Comparison of ENCODE assay signal across 19 cellular contexts in the genomic region with DNA sequence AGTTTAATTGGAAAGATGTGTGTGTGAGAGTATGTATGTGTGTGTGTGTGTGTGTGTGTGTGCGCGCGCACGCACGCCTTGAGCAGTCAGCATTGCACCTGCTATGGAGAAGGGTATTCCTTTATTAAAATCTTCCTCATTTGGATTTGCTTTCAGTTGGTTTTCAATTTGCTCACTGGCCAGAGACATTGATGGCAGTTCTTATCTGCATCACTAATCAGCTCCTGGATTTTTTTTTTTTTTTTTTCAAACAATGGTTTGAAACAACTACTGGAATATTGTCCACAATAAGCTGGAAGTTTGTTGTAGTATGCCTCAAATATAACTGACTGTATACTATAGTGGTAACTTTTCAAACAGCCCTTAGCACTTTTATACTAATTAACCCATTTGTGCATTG. TPM values are rescaled to one million over a fixed set of nuclear protein-coding genes. Genes with fewer than 3 reads are reported as not detected.
A peak's percentile ranks its signal among the peaks of the same experiment; 100 is the strongest.
DNase-seq lines count a peak whose midpoint lies in the region; ATAC-seq and TF ChIP-seq lines count a peak whose summit lies in the region.
"Had no signal": no experiment of that assay in that cellular context is flagged by ENCODE, and none has a peak within 500 bp of the region (broad histone marks: within the 10 kb centered on the region; RNA-seq: fewer than 3 reads in every experiment).

No MANE protein-coding gene starts in this region.

- POLR2A ChIA-PET in CD4-positive, alpha-beta T cell (lab: Charles Lee): no interaction called here

- H3K27ac Mint-ChIP-seq in T-helper 2 cell treated with Interferon-gamma antibody and Interleukin-4, amounts not matched to agents 5 μg/mL and 100 μg/mL, for 36 hours: no peak overlapping the region
- peak overlapping the region; percentile 28 for H3K27ac Mint-ChIP-seq in CD4-positive, alpha-beta T cell
- peak overlapping the region; percentile 62 for H3K27ac Mint-ChIP-seq in nephron progenitor cell

- TF ChIP-seq CTCF in CD4-positive, alpha-beta T cell (IDR thresholded peaks at IDR 0.05): no peak
- no peak for TF ChIP-seq CTCF in nephron progenitor cell (IDR thresholded peaks at IDR 0.05)

- H3K4me1 Mint-ChIP-seq in T-helper 2 cell treated with Interferon-gamma antibody and Interleukin-4, amounts not matched to agents 5 μg/mL and 100 μg/mL, for 36 hours (ENCODE audit: low read depth): peaks cover 10% of the 10 kb centered on the region
- peaks cover 18% of the 10 kb centered on the region for H3K4me1 Mint-ChIP-seq in CD4-positive, alpha-beta T cell (ENCODE audit: low read depth)
- peaks cover 56% of the 10 kb centered on the region for H3K4me1 Mint-ChIP-seq in nephron progenitor cell

- DNase-seq in T-helper 2 cell treated with Interferon-gamma antibody and Interleukin-4, amounts not matched to agents 5 μg/mL and 100 μg/mL, for 36 hours (ENCODE audit: low spot score): no peak
- no peak for DNase-seq in T-helper 2 cell
- no peak for DNase-seq in CD4-positive, alpha-beta T cell
- peak; percentile 25 for DNase-seq in RKO (ENCODE audit: low spot score)
- DNase-seq in nephron progenitor cell: no peak
- DNase-seq in T1000 (lab: John Stamatoyannopoulos, UW): no peak
- DNase-seq: COR-L47, GF-D8, NCI-H1048, NCI-H1436 treated with DMSO at 0.1 percent for 48 hours, NCI-H2081, NCI-H226, NCI-H69, OCI-M1 had no signal

- H3K27ac ChIP-seq in CD4-positive, alpha-beta T cell (ENCODE audit: low read depth, low read length): no peak overlapping the region
- H3K27ac ChIP-seq: A549, C4-2B, RWPE1 had no signal

- intact Hi-C loops in CD4-positive, alpha-beta T cell (cut with DNase I, micrococcal nuclease): no loop called here

- H3K9me3 Mint-ChIP-seq in T-helper 2 cell treated with Interferon-gamma antibody and Interleukin-4, amounts not matched to agents 5 μg/mL and 100 μg/mL, for 36 hours: no peaks in the 10 kb centered on the region
- no peaks in the 10 kb centered on the region for H3K9me3 Mint-ChIP-seq in CD4-positive, alpha-beta T cell
- no peaks in the 10 kb centered on the region for H3K9me3 Mint-ChIP-seq in nephron progenitor cell

- H3K4me3 Mint-ChIP-seq in T-helper 2 cell treated with Interferon-gamma antibody and Interleukin-4, amounts not matched to agents 5 μg/mL and 100 μg/mL, for 36 hours: peak overlapping the region; percentile 16
- no peak overlapping the region for H3K4me3 Mint-ChIP-seq in CD4-positive, alpha-beta T cell
- peak overlapping the region; percentile 13 for H3K4me3 Mint-ChIP-seq in nephron progenitor cell

- CTCF ChIA-PET in CD4-positive, alpha-beta T cell (lab: Charles Lee): no interaction called here

- no peak for ATAC-seq in CD4-positive, alpha-beta T cell (ENCODE audit: poor library complexity)
- ATAC-seq in GM21367 (IDR thresholded peaks at IDR 0.05; ENCODE audit: unreplicated experiment): no peak
- no peak for ATAC-seq in GM19351 (IDR thresholded peaks at IDR 0.05; ENCODE audit: unreplicated experiment)
- ATAC-seq: A549 had no signal

- H3K36me3 Mint-ChIP-seq in T-helper 2 cell treated with Interferon-gamma antibody and Interleukin-4, amounts not matched to agents 5 μg/mL and 100 μg/mL, for 36 hours (ENCODE audit: low read depth): peaks cover 23% of the 10 kb centered on the region
- peaks cover 75% of the 10 kb centered on the region for H3K36me3 Mint-ChIP-seq in CD4-positive, alpha-beta T cell (ENCODE audit: low read depth)
- H3K36me3 Mint-ChIP-seq in nephron progenitor cell (ENCODE audit: low read depth): peaks cover 64% of the 10 kb centered on the region

- no peaks in the 10 kb centered on the region for H3K27me3 Mint-ChIP-seq in T-helper 2 cell treated with Interferon-gamma antibody and Interleukin-4, amounts not matched to agents 5 μg/mL and 100 μg/mL, for 36 hours (ENCODE audit: low read depth)
- no peaks in the 10 kb centered on the region for H3K27me3 Mint-ChIP-seq in CD4-positive, alpha-beta T cell
- no peaks in the 10 kb centered on the region for H3K27me3 Mint-ChIP-seq in nephron progenitor cell (ENCODE audit: low read depth, poor library complexity)

- H3K27me3 ChIP-seq in CD4-positive, alpha-beta T cell (ENCODE audit: control insufficient read depth, insufficient read depth, low read length): no peaks in the 10 kb centered on the region

- H3K9me3 ChIP-seq in CD4-positive, alpha-beta T cell (ENCODE audit: control insufficient read depth, low read length): no peaks in the 10 kb centered on the region
- H3K9me3 ChIP-seq: A549 had no signal

RNA-seq across cellular contexts. Expression of gene FEZ2, which starts 48.0 kb away (rescaled TPM):
- total RNA-seq in CD4-positive, alpha-beta T cell: 1 to 10 TPM; 4.8 to 5.6 TPM
